In the genomic region with DNA sequence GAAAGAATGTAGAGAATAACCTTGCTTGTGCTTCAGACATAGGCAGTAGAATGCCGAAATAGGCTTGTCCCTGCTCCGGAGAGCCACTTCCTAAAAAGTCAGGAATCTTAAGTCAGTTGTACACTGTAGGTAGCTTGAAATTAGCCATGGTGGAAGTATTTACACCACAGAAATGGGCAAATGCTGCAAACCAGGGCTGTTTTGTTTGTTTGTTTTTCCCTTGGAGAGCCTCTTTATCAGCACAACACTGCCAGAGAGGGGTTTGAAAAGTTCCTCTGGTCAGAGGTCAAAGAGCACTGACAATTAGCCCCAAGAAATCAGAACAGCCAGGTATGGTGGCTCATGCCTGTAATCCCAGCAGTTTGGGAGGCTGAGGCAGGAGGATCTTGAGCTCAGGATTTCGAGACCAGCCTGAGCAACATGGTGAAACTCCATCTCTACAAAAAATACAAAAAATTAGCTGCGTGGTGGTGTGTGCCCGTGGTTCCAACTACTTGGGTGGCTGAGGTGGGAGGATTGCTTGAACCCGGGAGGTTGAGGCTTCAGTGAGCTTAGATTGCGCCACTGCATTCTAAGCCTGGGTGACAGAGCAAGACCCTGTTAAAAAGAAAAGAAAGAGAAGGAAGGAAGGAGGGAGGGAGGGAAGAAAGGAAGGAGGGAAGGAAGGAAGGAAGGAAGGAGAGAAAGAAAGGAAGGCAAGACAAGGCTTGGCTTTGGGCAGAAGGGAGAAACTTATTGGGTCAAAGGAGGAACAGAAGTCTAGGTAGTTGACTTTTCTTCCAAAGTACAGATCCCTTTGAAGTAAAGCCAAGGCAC, we compare ENCODE assay signal across 1 cellular context.
TF ChIP-seq lines count a peak whose summit lies in the region.

No MANE protein-coding gene starts in this region.

TF ChIP-seq in GM12891, 5 proteins besides CTCF, POLR2A, EP300 and RAD21:
- TF ChIP-seq POLR2AphosphoS5 (IDR thresholded peaks at IDR 0.05; ENCODE audit: low read depth, low read length) (no peak), TAF1 (IDR thresholded peaks at IDR 0.05; ENCODE audit: low read depth, low read length) (no peak), POU2F2 (IDR thresholded peaks at IDR 0.05; ENCODE audit: low read depth, low read length) (no peak), SPI1 (IDR thresholded peaks at IDR 0.05; ENCODE audit: low read depth, low read length) (no peak), PAX5 (IDR thresholded peaks at IDR 0.05; ENCODE audit: insufficient read depth, low read length, severe bottlenecking) (no peak)
